Comparison of ENCODE assay signal across 10 cellular contexts in genomic region chr4:98506462-98507132, GRCh38.
A peak's percentile ranks its signal among the peaks of the same experiment; 100 is the strongest.
DNase-seq lines count a peak whose midpoint lies in the region; ATAC-seq and TF ChIP-seq lines count a peak whose summit lies in the region.
"Had no signal": no experiment of that assay in that cellular context is flagged by ENCODE, and none has a peak within 500 bp of the region (broad histone marks: within the 10 kb centered on the region; RNA-seq: fewer than 3 reads in every experiment).

No MANE protein-coding gene starts in this region.

- H3K9me3 ChIP-seq in MM.1S (replicated peaks; ENCODE audit: insufficient read depth, low read length), result no peaks in the 10 kb centered on the region

- H3K27ac Mint-ChIP-seq in nephron, result peak overlapping the region in 2 of 3 experiments; percentile 53

- H3K4me2 ChIP-seq in MM.1S (ENCODE audit: low read depth, low read length), result no peak overlapping the region

- 0 out of 2 replicates have a peak, but pooled peaks cover 5% of the 10 kb centered on the region for H3F3A ChIP-seq in MM.1S (ENCODE audit: insufficient read depth, low read length)

- H3K9me2 ChIP-seq in MM.1S (replicated peaks; ENCODE audit: insufficient read depth, low read length), result no peaks in the 10 kb centered on the region

- H3K79me2 ChIP-seq in MM.1S (ENCODE audit: low read length), result no peaks in the 10 kb centered on the region

- no peak overlapping the region for H3K27ac ChIP-seq in MM.1S (ENCODE audit: low read length)

- no peaks in the 10 kb centered on the region for H3K27me3 Mint-ChIP-seq in nephron (ENCODE audit: low read depth)

- H3K4me3 Mint-ChIP-seq in nephron, result no peak overlapping the region

- H3K27me3 ChIP-seq in GM06990 (replicated peaks; ENCODE audit: control insufficient read depth, insufficient read depth, low read length) (no peaks in the 10 kb centered on the region), MM.1S (replicated peaks; ENCODE audit: insufficient read depth, low read length) (no peaks in the 10 kb centered on the region)

- H3K4me3 ChIP-seq in GM06990 (replicated peaks; ENCODE audit: low read depth, low read length) (no peak overlapping the region), MM.1S (ENCODE audit: low read length) (no peak overlapping the region)

- H3K36me3 Mint-ChIP-seq in nephron (ENCODE audit: low read depth), result no peaks in the 10 kb centered on the region

- DNase-seq in GM06990 (ENCODE audit: extremely low read depth, insufficient read length) (no peak), MM.1S (no peak), dermis blood vessel endothelial cell (peak; percentile 42), NCI-H1092 treated with DMSO at 0.1 percent for 48 hours (lab: John Stamatoyannopoulos, UW) (no peak), DMS153 treated with DMSO at 0.1 percent for 48 hours (lab: John Stamatoyannopoulos, UW; ENCODE audit: unreplicated experiment) (no peak)
- DNase-seq: NCI-H345, right cardiac atrium, T1000 had no signal

- no peaks in the 10 kb centered on the region for H3K36me3 ChIP-seq in GM06990 (ENCODE audit: control insufficient read depth, insufficient read depth, low read length)
- H3K36me3 ChIP-seq in MM.1S (replicated peaks; ENCODE audit: insufficient read depth, low read length), result no peaks in the 10 kb centered on the region

- peaks cover 33% of the 10 kb centered on the region for H3K4me1 Mint-ChIP-seq in nephron

- no peak overlapping the region for H3K9ac ChIP-seq in MM.1S (ENCODE audit: low read length)

- no peaks in the 10 kb centered on the region for H4K20me1 ChIP-seq in MM.1S (ENCODE audit: insufficient read depth, low read length)

- ATAC-seq in GM18498 (IDR thresholded peaks at IDR 0.05; ENCODE audit: unreplicated experiment), result no peak
- ATAC-seq: right cardiac atrium had no signal

- peaks cover 15% of the 10 kb centered on the region for H3K4me1 ChIP-seq in MM.1S (ENCODE audit: low read length)

- TF ChIP-seq CTCF in GM06990 (IDR thresholded peaks at IDR 0.05; ENCODE audit: insufficient read depth, low read length, poor library complexity, severe bottlenecking), result peak; percentile 28
- TF ChIP-seq CTCF in MM.1S (IDR thresholded peaks at IDR 0.05; ENCODE audit: low read length), result 0 out of 2 replicates have a peak, but pooled peaks have one; percentile 9
- peak in 1 of 3 experiments; percentile 22 for TF ChIP-seq CTCF in nephron (IDR thresholded peaks at IDR 0.05; ENCODE audit: unreplicated experiment in 3 of 3)

- H2AFZ ChIP-seq in MM.1S (ENCODE audit: low read length), result no peak overlapping the region

- H3K9me3 Mint-ChIP-seq in nephron, result no peaks in the 10 kb centered on the region
